Comparison of ENCODE assay signal across 1 cellular context in genomic region chr11:101914737-101915426, GRCh38.
TF ChIP-seq lines count a peak whose summit lies in the region.

Gene CEP126, plus strand, starts transcription at chr11:101915010. Its CDS starts 275 bp downstream, at chr11:101915285.

TF ChIP-seq in HepG2, 621 proteins besides CTCF, POLR2A, EP300 and RAD21 (continued from another document and continues in another):
- TF ChIP-seq HNF1A (IDR thresholded peaks at IDR 0.05; ENCODE audit: low read depth) = no peak
- TF ChIP-seq HNF1A (CRISPR knock-in tag; IDR thresholded peaks at IDR 0.05; ENCODE audit: borderline replicate concordance) = peak; percentile 31; the same call in 1 of the 2 replicates
- TF ChIP-seq MTERF4 (CRISPR knock-in tag; IDR thresholded peaks at IDR 0.05) = no peak
- TF ChIP-seq CCDC6 (CRISPR knock-in tag; IDR thresholded peaks at IDR 0.05) = peak; percentile 76; the same call in 1 of the 2 replicates
- TF ChIP-seq ZSCAN22 (CRISPR knock-in tag; IDR thresholded peaks at IDR 0.05) = no peak
- TF ChIP-seq ZSCAN21 (CRISPR knock-in tag; IDR thresholded peaks at IDR 0.05; ENCODE audit: borderline replicate concordance) = peak; percentile 74; the same call in 1 of the 2 replicates
- no peak for TF ChIP-seq PHB2 (IDR thresholded peaks at IDR 0.05; ENCODE audit: partially characterized antibody)
- 0 out of 2 replicates have a peak, but pooled peaks have one; percentile 47 for TF ChIP-seq DNMT1 (CRISPR knock-in tag; IDR thresholded peaks at IDR 0.05)
- TF ChIP-seq ZNF652 (CRISPR knock-in tag; IDR thresholded peaks at IDR 0.05; ENCODE audit: borderline replicate concordance, low read depth) = no peak
- no peak for TF ChIP-seq ZNF138 (CRISPR knock-in tag; IDR thresholded peaks at IDR 0.05; ENCODE audit: low read depth)
- 0 out of 2 replicates have a peak, but pooled peaks have one; percentile 58 for TF ChIP-seq ZNF263 (CRISPR knock-in tag; IDR thresholded peaks at IDR 0.05)
- no peak for TF ChIP-seq ELK4 (CRISPR knock-in tag; IDR thresholded peaks at IDR 0.05; ENCODE audit: borderline replicate concordance)
- TF ChIP-seq RNF219 (CRISPR knock-in tag; IDR thresholded peaks at IDR 0.05) = no peak
- TF ChIP-seq MAZ (IDR thresholded peaks at IDR 0.05; ENCODE audit: borderline replicate concordance, low read depth, low read length) = no peak; the same call in 1 of the 2 replicates
- peak; percentile 97 for TF ChIP-seq MAZ (CRISPR knock-in tag; IDR thresholded peaks at IDR 0.05; ENCODE audit: low read depth)
- no peak for TF ChIP-seq TMF1 (CRISPR knock-in tag; IDR thresholded peaks at IDR 0.05; ENCODE audit: low read depth)
- peak; percentile 87; the same call in 1 of the 2 replicates for TF ChIP-seq AHR (CRISPR knock-in tag; IDR thresholded peaks at IDR 0.05)
- peak; percentile 70; the same call in 1 of the 2 replicates for TF ChIP-seq BORCS8-MEF2B (CRISPR knock-in tag; IDR thresholded peaks at IDR 0.05)
- TF ChIP-seq CBX5 (CRISPR knock-in tag; IDR thresholded peaks at IDR 0.05; ENCODE audit: borderline replicate concordance) = peak; percentile 45; the same call in 1 of the 2 replicates
- peak; percentile 96 for TF ChIP-seq ZNF788 (CRISPR knock-in tag; IDR thresholded peaks at IDR 0.05; ENCODE audit: borderline replicate concordance)
- TF ChIP-seq ZMAT5 (CRISPR knock-in tag; IDR thresholded peaks at IDR 0.05; ENCODE audit: borderline replicate concordance, low read depth) = no peak
- TF ChIP-seq ZBTB21 (CRISPR knock-in tag; IDR thresholded peaks at IDR 0.05) = no peak
- TF ChIP-seq THAP8 (CRISPR knock-in tag; IDR thresholded peaks at IDR 0.05; ENCODE audit: borderline replicate concordance) = 0 out of 2 replicates have a peak, but pooled peaks have one; percentile 67
- TF ChIP-seq SIX1 (CRISPR knock-in tag; IDR thresholded peaks at IDR 0.05; ENCODE audit: borderline replicate concordance) = no peak
- peak; percentile 58; the same call in 1 of the 2 replicates for TF ChIP-seq ZNF574 (CRISPR knock-in tag; IDR thresholded peaks at IDR 0.05)
- peak; percentile 88; the same call in 1 of the 2 replicates for TF ChIP-seq ARHGAP35 (CRISPR knock-in tag; IDR thresholded peaks at IDR 0.05; ENCODE audit: borderline replicate concordance)
- peak; percentile 94 for TF ChIP-seq CBX1 (IDR thresholded peaks at IDR 0.05; ENCODE audit: low read depth)
- TF ChIP-seq ARNT2 (CRISPR knock-in tag; IDR thresholded peaks at IDR 0.05; ENCODE audit: low read depth) = no peak
- peak; percentile 56; the same call in 1 of the 2 replicates for TF ChIP-seq ZNF770 (CRISPR knock-in tag; IDR thresholded peaks at IDR 0.05)
- no peak for TF ChIP-seq FOXP1 (IDR thresholded peaks at IDR 0.05)
- no peak for TF ChIP-seq FOXP1 (CRISPR knock-in tag; IDR thresholded peaks at IDR 0.05)
- no peak for TF ChIP-seq ZNF7 (CRISPR knock-in tag; IDR thresholded peaks at IDR 0.05)
- no peak for TF ChIP-seq ZNF3 (CRISPR knock-in tag; IDR thresholded peaks at IDR 0.05)
- TF ChIP-seq SNRNP70 (IDR thresholded peaks at IDR 0.05; ENCODE audit: low read depth, low read length) = no peak
- no peak; the same call in 1 of the 2 replicates for TF ChIP-seq ZMYM3 (CRISPR knock-in tag; IDR thresholded peaks at IDR 0.05)
- no peak; the same call in 1 of the 2 replicates for TF ChIP-seq ZNF503 (CRISPR knock-in tag; IDR thresholded peaks at IDR 0.05)
- TF ChIP-seq IRF1 (CRISPR knock-in tag; IDR thresholded peaks at IDR 0.05; ENCODE audit: low read depth) = no peak
